ENCODE assay signal across 17 cellular contexts in the genomic region with DNA sequence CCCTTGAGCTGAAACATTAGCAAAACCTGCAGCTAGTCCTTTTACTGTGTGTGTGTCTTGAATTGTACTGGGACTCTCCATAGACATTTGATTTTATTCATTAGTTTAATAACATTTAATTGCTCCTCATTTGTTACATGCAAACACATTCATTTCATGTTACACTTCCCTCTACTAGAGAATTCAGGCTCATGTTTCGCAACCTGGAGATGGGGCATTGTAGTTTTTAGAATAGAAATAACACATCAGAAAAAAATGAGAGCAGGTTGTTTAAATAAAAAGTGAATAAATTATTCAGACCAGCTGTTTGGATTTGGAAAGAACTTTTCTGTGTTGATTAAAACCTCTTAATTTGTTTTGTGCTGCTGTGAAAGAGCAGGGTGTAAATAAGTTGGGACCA.
"Had no signal": no experiment of that assay in that cellular context is flagged by ENCODE, and none has a peak within 500 bp of the region (broad histone marks: within the 10 kb centered on the region; RNA-seq: fewer than 3 reads in every experiment).

No MANE protein-coding gene starts in this region.

- H3K27ac ChIP-seq: brain microvascular endothelial cell, coronary artery, prostate gland, right atrium auricular region, thyroid gland had no signal

- DNase-seq: activated CD4-positive, alpha-beta memory T cell treated with anti-CD3 and anti-CD28 coated beads, Interleukin-2, amount 10 ng/mL, durations not matched to agents 7 days and 5 days; activated CD4-positive, alpha-beta T cell treated with anti-CD3 and anti-CD28 coated beads for 36 hours; activated CD8-positive, alpha-beta memory T cell treated with anti-CD3 and anti-CD28 coated beads, Interleukin-2, amount 10 ng/mL, durations not matched to agents 7 days and 5 days; activated naive CD4-positive, alpha-beta T cell treated with Interleukin-2 at 50 U/mL for 16 hours; activated naive CD8-positive, alpha-beta T cell treated with anti-CD3 and anti-CD28 coated beads, Interleukin-2, amount 50 U/mL, for 24 hours; aorta; brain microvascular endothelial cell; central memory CD4-positive, alpha-beta T cell; left ventricle myocardium superior; naive B cell; stimulated activated CD4-positive, alpha-beta T cell treated with anti-CD3 and anti-CD28 coated beads, Interleukin-2, amount 100 ng/mL, for 24 hours; stimulated activated naive CD4-positive, alpha-beta T cell treated with Interleukin-2 at 50 U/mL for 16 hours; thyroid gland had no signal

- ATAC-seq: activated CD4-positive, alpha-beta T cell treated with anti-CD3 and anti-CD28 coated beads for 36 hours; activated CD8-positive, alpha-beta memory T cell treated with anti-CD3 and anti-CD28 coated beads, Interleukin-2, amount 10 ng/mL, durations not matched to agents 7 days and 5 days; activated naive CD8-positive, alpha-beta T cell treated with anti-CD3 and anti-CD28 coated beads, Interleukin-2, amount 50 U/mL, for 24 hours; left ventricle myocardium superior; WTC11 had no signal

- H3K4me3 ChIP-seq: coronary artery, prostate gland, right atrium auricular region, thyroid gland had no signal

- H3K36me3 ChIP-seq: brain microvascular endothelial cell, prostate gland, right atrium auricular region, thyroid gland had no signal

- H3K9me3 ChIP-seq: prostate gland, right atrium auricular region, thyroid gland had no signal

- H3K27me3 ChIP-seq: brain microvascular endothelial cell, right atrium auricular region, thyroid gland had no signal

- H3K4me1 ChIP-seq: prostate gland, right atrium auricular region, thyroid gland had no signal
